ENCODE assay signal across 9 cellular contexts in genomic region chr11:62855571-62856332, GRCh38. TPM values are rescaled to one million over a fixed set of nuclear protein-coding genes. Genes with fewer than 3 reads are reported as not detected.
A peak's percentile ranks its signal among the peaks of the same experiment; 100 is the strongest.
DNase-seq lines count a peak whose midpoint lies in the region; ATAC-seq, FAIRE-seq and TF ChIP-seq lines count a peak whose summit lies in the region.
"Had no signal": no experiment of that assay in that cellular context is flagged by ENCODE, and none has a peak within 500 bp of the region (broad histone marks: within the 10 kb centered on the region; RNA-seq: fewer than 3 reads in every experiment).

No MANE protein-coding gene starts in this region.

- no peaks in the 10 kb centered on the region for H3K9me3 ChIP-seq in kidney (ENCODE audit: control insufficient read depth in 1 of 2, low read length in 2 of 2)

- peak; percentile 33 for FAIRE-seq in kidney (lab: Jason Lieb, UNC)

- H3K4me3 ChIP-seq in kidney (ENCODE audit: low read length in 2 of 2): peak overlapping the region; percentile 89

- H3K36me3 ChIP-seq in kidney (ENCODE audit: control insufficient read depth in 1 of 2, insufficient read depth in 2 of 2, low read length in 2 of 2): peaks cover 18 to 28% of the 10 kb centered on the region in 2 donors

- intact Hi-C loops in kidney (cut with DNase I): no loop called here

- TF ChIP-seq CTCF in AG09319 (IDR thresholded peaks at IDR 0.05; ENCODE audit: low read depth, low read length) (no peak), kidney (IDR thresholded peaks at IDR 0.05; ENCODE audit: borderline replicate concordance, extremely low read depth, insufficient read depth) (no peak)

- peak; percentile 94 for DNase-seq in AG09319 (ENCODE audit: extremely low read depth, low read depth)
- peak; percentile 95 for DNase-seq in NCI-H345 treated with DMSO at 0.1 percent for 48 hours (lab: John Stamatoyannopoulos, UW; ENCODE audit: unreplicated experiment)
- DNase-seq in activated CD4-positive, CD25-positive, alpha-beta regulatory T cell treated with anti-CD3 and anti-CD28 coated beads, Interleukin-2, amount 50 U/mL, for 16 hours (ENCODE audit: low read depth, low spot score): peak; percentile 95
- DNase-seq in cerebellar cortex (ENCODE audit: low spot score): peak; percentile 97
- peak; percentile 99 for DNase-seq in kidney
- DNase-seq in stimulated activated CD4-positive, alpha-beta T cell treated with anti-CD3 and anti-CD28 coated beads, Interleukin-15, amount 100 ng/mL, for 1 hour (ENCODE audit: low read depth in 1 of 2, low spot score in 1 of 2): peak; percentile 97

- peaks cover 7 to 22% of the 10 kb centered on the region in 2 donors for H3K4me1 ChIP-seq in kidney (ENCODE audit: control insufficient read depth in 1 of 2, insufficient read depth in 1 of 2, low read depth in 1 of 2, low read length in 2 of 2)

- H3K9ac ChIP-seq in kidney (ENCODE audit: low read length in 2 of 2): peak overlapping the region; percentile 88 to 90

- H3K27ac ChIP-seq in kidney (ENCODE audit: low read depth in 2 of 2, low read length in 2 of 2): peak overlapping the region; percentile 30 to 71

- ATAC-seq in GM19025 (IDR thresholded peaks at IDR 0.05; ENCODE audit: low read depth, unreplicated experiment) (peak; percentile 76), HG03280 (IDR thresholded peaks at IDR 0.05; ENCODE audit: unreplicated experiment) (peak; percentile 83)

RNA-seq across cellular contexts. Expression of gene WDR74, which starts 16.4 kb away (rescaled TPM):
- total RNA-seq in kidney: 48.9 TPM
- 38.5 TPM for polyA plus RNA-seq in kidney (ENCODE audit: insufficient read depth, low read depth, low replicate concordance)

RNA-seq across cellular contexts. Expression of gene TEX54, which starts 23.1 kb away (rescaled TPM):
- total RNA-seq in kidney: not detected
- polyA plus RNA-seq in kidney (ENCODE audit: insufficient read depth, low read depth, low replicate concordance): not detected
- total RNA-seq: T-helper 1 cell treated with Interleukin-12 subunit alpha and Interleukin-12 subunit beta and Interleukin-4 antibody, amounts not matched to agents 30 ng/mL and 1 ng/mL, for 36 hours had no signal

RNA-seq across cellular contexts. Expression of gene STX5, which starts 23.9 kb away (rescaled TPM):
- 39.6 TPM for total RNA-seq in kidney
- polyA plus RNA-seq in kidney (ENCODE audit: insufficient read depth, low read depth, low replicate concordance): 44.6 TPM

RNA-seq across cellular contexts. Expression of gene SLC3A2, which starts 24.9 kb away (rescaled TPM):
- 203 TPM for total RNA-seq in kidney
- polyA plus RNA-seq in kidney (ENCODE audit: insufficient read depth, low read depth, low replicate concordance): 299 TPM

RNA-seq across cellular contexts. Expression of gene NXF1, which starts 50.5 kb away (rescaled TPM):
- total RNA-seq in kidney: 83.8 TPM
- 70.7 TPM for polyA plus RNA-seq in kidney (ENCODE audit: insufficient read depth, low read depth, low replicate concordance)

Comparison
In these comparisons a context has a peak if more than half of its experiments do, and no peak if none do; other contexts are left out.
1. Peak in every context shown above with its lines: DNase-seq, ATAC-seq, H3K4me3 ChIP-seq and H3K27ac ChIP-seq.